9 cellular contexts compared by ENCODE assay signal in genomic region chr16:66427451-66427860, GRCh38. TPM values are rescaled to one million over a fixed set of nuclear protein-coding genes. Genes with fewer than 3 reads are reported as not detected.
DNase-seq lines count a peak whose midpoint lies in the region; ATAC-seq and TF ChIP-seq lines count a peak whose summit lies in the region.
"Had no signal": no experiment of that assay in that cellular context is flagged by ENCODE, and none has a peak within 500 bp of the region (broad histone marks: within the 10 kb centered on the region; RNA-seq: fewer than 3 reads in every experiment).

No MANE protein-coding gene starts in this region.

- H3K27ac ChIP-seq in A673 (ENCODE audit: low read depth, low read length, poor library complexity, severe bottlenecking) = no peak overlapping the region
- H3K27ac ChIP-seq in substantia nigra (ENCODE audit: low read depth, low read length, poor library complexity, severe bottlenecking) = no peak overlapping the region

- POLR2A ChIA-PET in A673 (lab: Charles Lee; ENCODE audit: low non-redundant PET) = no interaction called here

- CTCF ChIA-PET in A673 (lab: Charles Lee) = no interaction called here

- no peaks in the 10 kb centered on the region for H3K36me3 ChIP-seq in A673 (ENCODE audit: insufficient read depth, low read length, poor library complexity, severe bottlenecking)
- no peaks in the 10 kb centered on the region for H3K36me3 ChIP-seq in NT2/D1 (ENCODE audit: insufficient read depth, insufficient read length, low read length)

- H3K27me3 Mint-ChIP-seq in neural crest cell (ENCODE audit: low read depth) = peaks cover 82% of the 10 kb centered on the region

- H3K4me1 Mint-ChIP-seq in neural crest cell = peaks cover 5% of the 10 kb centered on the region

- H3K9me3 Mint-ChIP-seq in neural crest cell = no peaks in the 10 kb centered on the region

- BruUV-seq in A673 (replicated peaks; lab: Mats Ljungman, UMichigan) = no TSS peak

- H3K9ac ChIP-seq in NT2/D1 (ENCODE audit: insufficient read length, low read depth) = peak overlapping the region; percentile 75

- ATAC-seq in HG03354 (IDR thresholded peaks at IDR 0.05; ENCODE audit: poor library complexity, severe bottlenecking, unreplicated experiment) = no peak

- H3K27me3 ChIP-seq in A673 (replicated peaks; ENCODE audit: insufficient read depth, low read depth, low read length, poor library complexity) (peaks cover 80% of the 10 kb centered on the region), NT2/D1 (ENCODE audit: insufficient read depth, insufficient read length) (peaks cover 71% of the 10 kb centered on the region)

- DNase-seq in A673 (ENCODE audit: low spot score) (no peak), NT2/D1 (ENCODE audit: low read depth, low spot score) (no peak), fibroblast of the aortic adventitia (ENCODE audit: low read depth) (no peak), neural crest cell (ENCODE audit: low read depth, low spot score) (peak; percentile 14), substantia nigra (lab: John Stamatoyannopoulos, UW) (no peak), AG20443 (ENCODE audit: low spot score) (no peak), LoVo (ENCODE audit: low spot score) (no peak)
- DNase-seq: NK-92 treated with Interleukin-12 subunit alpha and Interleukin-12 subunit beta, amount 100 ng/mL, for 24 hours had no signal

- no peaks in the 10 kb centered on the region for H3K4me1 ChIP-seq in A673 (ENCODE audit: insufficient read depth, low read length, poor library complexity, severe bottlenecking)
- peaks cover 20% of the 10 kb centered on the region for H3K4me1 ChIP-seq in NT2/D1 (ENCODE audit: insufficient read depth, insufficient read length)

- H3K27ac Mint-ChIP-seq in neural crest cell (ENCODE audit: unreplicated experiment) = no peak overlapping the region

- H3K4me3 ChIP-seq in A673 (ENCODE audit: low read depth, low read length, poor library complexity, severe bottlenecking) (peak overlapping the region; percentile 21), NT2/D1 (ENCODE audit: insufficient read length, low read depth) (peak overlapping the region; percentile 49), fibroblast of the aortic adventitia (ENCODE audit: low read depth, low read length) (peak overlapping the region; percentile 49)

- TF ChIP-seq CTCF in A673 (conservative IDR thresholded peaks at IDR 0.05; ENCODE audit: low read depth, low read length) = no peak
- TF ChIP-seq CTCF in fibroblast of the aortic adventitia (IDR thresholded peaks at IDR 0.05; ENCODE audit: insufficient read depth, low read length) = no peak
- TF ChIP-seq CTCF in neural crest cell (conservative IDR thresholded peaks at IDR 0.05) = no peak

- intact Hi-C loops in A673 (cut with micrococcal nuclease; ENCODE audit: unreplicated experiment) = no loop called here

- no peaks in the 10 kb centered on the region for H3K36me3 Mint-ChIP-seq in neural crest cell (ENCODE audit: low read depth)

- no peaks in the 10 kb centered on the region for H3K9me3 ChIP-seq in A673 (ENCODE audit: low read depth, low read length, poor library complexity, severe bottlenecking)
- no peaks in the 10 kb centered on the region for H3K9me3 ChIP-seq in NT2/D1 (ENCODE audit: insufficient read depth, low read length)

- peak overlapping the region; percentile 38 for H3K4me3 Mint-ChIP-seq in neural crest cell

RNA-seq across cellular contexts. Expression of gene BEAN1, which starts 0.4 kb away (rescaled TPM):
- total RNA-seq in A673 (2021) = not detected in 2 replicates
- 0.09 TPM in 1 of 2 replicates, not detected in the other for total RNA-seq in fibroblast of the aortic adventitia (ENCODE audit: low replicate concordance)
- total RNA-seq in neural crest cell = 1.5 TPM in 2 replicates
